8 cellular contexts compared by ENCODE assay signal in the genomic region with DNA sequence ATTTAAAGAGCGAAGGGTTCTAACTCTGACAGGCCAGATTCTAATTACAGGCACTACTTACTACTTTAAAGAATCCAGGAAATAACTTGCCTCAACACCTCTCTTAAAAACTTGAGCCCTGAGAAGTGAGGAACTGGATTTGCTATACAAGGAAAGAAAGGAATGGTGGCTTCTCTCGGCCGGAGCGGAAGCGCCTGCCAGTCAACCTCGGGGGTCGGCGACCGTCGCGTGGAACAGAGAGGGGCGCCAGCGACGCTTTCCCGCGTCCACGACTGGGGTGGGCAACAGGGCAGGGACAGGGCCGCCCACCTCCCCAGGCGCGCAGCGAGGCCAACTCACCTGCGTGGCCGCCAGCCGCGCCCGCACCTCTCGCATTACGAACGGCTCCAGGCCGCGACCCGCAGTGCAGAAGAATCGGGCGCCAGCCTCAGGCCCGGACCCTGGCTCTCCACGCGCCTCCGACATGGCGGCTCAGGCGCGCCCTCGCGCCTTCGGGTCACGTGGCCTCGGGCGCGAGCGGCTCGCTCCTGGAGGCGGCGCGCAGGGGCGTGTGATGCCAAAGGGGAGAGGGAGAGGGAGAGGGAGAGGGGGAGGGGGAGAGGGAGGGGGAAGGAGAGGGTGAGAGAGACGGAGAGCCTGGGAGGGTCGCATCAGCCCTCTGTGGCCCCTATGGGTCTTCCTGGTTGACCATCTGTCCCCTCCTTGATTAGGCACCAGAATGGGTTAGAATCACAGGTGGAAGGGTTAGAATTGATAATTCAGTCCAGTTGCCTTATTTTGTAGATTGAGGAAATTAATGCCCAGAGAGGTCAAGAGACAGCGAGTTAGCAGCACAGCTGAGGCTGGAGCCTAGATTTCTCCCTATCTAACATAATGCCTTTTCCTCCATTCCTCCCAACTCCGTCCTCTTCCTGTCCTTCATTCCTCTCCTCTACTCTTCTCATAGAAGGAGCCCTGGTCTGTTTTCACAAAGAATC. TPM values are rescaled to one million over a fixed set of nuclear protein-coding genes. Genes with fewer than 3 reads are reported as not detected.
DNase-seq lines count a peak whose midpoint lies in the region; ATAC-seq and TF ChIP-seq lines count a peak whose summit lies in the region.

A gene with protein sequence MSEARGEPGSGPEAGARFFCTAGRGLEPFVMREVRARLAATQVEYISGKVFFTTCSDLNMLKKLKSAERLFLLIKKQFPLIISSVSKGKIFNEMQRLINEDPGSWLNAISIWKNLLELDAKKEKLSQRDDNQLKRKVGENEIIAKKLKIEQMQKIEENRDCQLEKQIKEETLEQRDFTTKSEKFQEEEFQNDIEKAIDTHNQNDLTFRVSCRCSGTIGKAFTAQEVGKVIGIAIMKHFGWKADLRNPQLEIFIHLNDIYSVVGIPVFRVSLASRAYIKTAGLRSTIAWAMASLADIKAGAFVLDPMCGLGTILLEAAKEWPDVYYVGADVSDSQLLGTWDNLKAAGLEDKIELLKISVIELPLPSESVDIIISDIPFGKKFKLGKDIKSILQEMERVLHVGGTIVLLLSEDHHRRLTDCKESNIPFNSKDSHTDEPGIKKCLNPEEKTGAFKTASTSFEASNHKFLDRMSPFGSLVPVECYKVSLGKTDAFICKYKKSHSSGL (minus strand): TSS at position 484 of the 977 bp plus-strand sequence. CDS start 19 bp downstream, at position 465.

- no peaks in the 10 kb centered on the region for H3K36me3 ChIP-seq in right atrium auricular region
- no peaks in the 10 kb centered on the region for H3K36me3 ChIP-seq in psoas muscle (ENCODE audit: insufficient read depth in 1 of 2, low read depth in 1 of 2)
- H3K36me3 ChIP-seq in uterus, result no peaks in the 10 kb centered on the region

- ATAC-seq in HG02571 (IDR thresholded peaks at IDR 0.05; ENCODE audit: unreplicated experiment) (peak; percentile 74), psoas muscle (peak; percentile 90 to 96 (median 92))

- peak within 1 kb of the TSS; percentile 92 to 94 for H3K27ac ChIP-seq in right atrium auricular region
- H3K27ac ChIP-seq in psoas muscle, result peak within 1 kb of the TSS; percentile 88
- H3K27ac ChIP-seq in uterus, result peak within 1 kb of the TSS; percentile 84 to 92

- WGBS in psoas muscle, 3 donors, result 3 to 5% (median 4%) methylated on average over 39 to 58 of the region's 58 CpGs

- H3K27me3 ChIP-seq in right atrium auricular region (no peaks in the 10 kb centered on the region), psoas muscle (ENCODE audit: insufficient read depth in 3 of 3, low read length in 2 of 3) (no peaks in the 10 kb centered on the region), uterus (no peaks in the 10 kb centered on the region)

- H3K9me3 ChIP-seq in right atrium auricular region (no peaks in the 10 kb centered on the region), psoas muscle (no peaks in the 10 kb centered on the region), uterus (no peaks in the 10 kb centered on the region)

- DNase-seq in NCI-H1048 (lab: John Stamatoyannopoulos, UW), result peak; percentile 43
- peak; percentile 18 for DNase-seq in amniotic stem cell (lab: John Stamatoyannopoulos, UW)
- peak; percentile 62 for DNase-seq in right atrium auricular region (ENCODE audit: low spot score)
- peak; percentile 82 to 87 for DNase-seq in psoas muscle
- peak; percentile 56 to 76 for DNase-seq in uterus

- TF ChIP-seq POLR2A in uterus (IDR thresholded peaks at IDR 0.05), result peak; percentile 43 to 74

- H3K4me3 ChIP-seq in GM12875 (ENCODE audit: low read depth, low read length), result peak within 1 kb of the TSS; percentile 86
- peak within 1 kb of the TSS; percentile 94 to 96 for H3K4me3 ChIP-seq in right atrium auricular region
- peak within 1 kb of the TSS; percentile 90 for H3K4me3 ChIP-seq in psoas muscle
- H3K4me3 ChIP-seq in uterus, result peak within 1 kb of the TSS; percentile 87 to 88

- TF ChIP-seq CTCF in GM12875 (IDR thresholded peaks at IDR 0.05; ENCODE audit: borderline replicate concordance, insufficient read depth, low read depth, low read length), result no peak
- no peak for TF ChIP-seq CTCF in right atrium auricular region (IDR thresholded peaks at IDR 0.05)
- TF ChIP-seq CTCF in psoas muscle (IDR thresholded peaks at IDR 0.05), result no peak
- TF ChIP-seq CTCF in uterus (IDR thresholded peaks at IDR 0.05), result no peak

- H3K4me1 ChIP-seq in right atrium auricular region, result peaks cover 0 to 22% of the 10 kb centered on the region in 2 donors
- peaks cover 18% of the 10 kb centered on the region for H3K4me1 ChIP-seq in psoas muscle
- H3K4me1 ChIP-seq in uterus, result peaks cover 0 to 5% of the 10 kb centered on the region in 2 donors

- intact Hi-C loops in T-helper 1 cell treated with Interleukin-12 subunit alpha and Interleukin-12 subunit beta and Interleukin-4 antibody, amounts not matched to agents 30 ng/mL and 1 ng/mL, for 36 hours (cut with micrococcal nuclease), result loop anchor here (1.0 to 5.0 kb wide), 5 partner anchors 143 to 904 kb away; a partner anchor contains a TSS
- intact Hi-C loops in psoas muscle (cut with DNase I) (no loop called here), uterus (cut with DNase I; ENCODE audit: low total_unique reads) (no loop called here)

RNA-seq across cellular contexts. Expression of the gene that starts here (rescaled TPM):
- 13.3 and 15.9 TPM in 2 replicates for total RNA-seq in T-helper 1 cell treated with Interleukin-12 subunit alpha and Interleukin-12 subunit beta and Interleukin-4 antibody, amounts not matched to agents 30 ng/mL and 1 ng/mL, for 36 hours
- total RNA-seq in right atrium auricular region, result 1 to 10 TPM; 5.9 to 9.4 TPM
- 10 to 100 TPM in 1 of 4 donors, 1 to 10 TPM in 3; 6.5 to 12.7 (median 9.0) TPM for total RNA-seq in psoas muscle
- polyA plus RNA-seq in psoas muscle, result 1 to 10 TPM; 7.1 to 7.5 (median 7.3) TPM
- total RNA-seq in uterus, result 10 to 100 TPM in 2 of 4 donors, 1 to 10 TPM in 2; 3.8 to 25.1 (median 15.8) TPM

Comparison
In these comparisons a context has a peak if more than half of its experiments do, and no peak if none do; other contexts are left out.
1. Peak in every context shown above with its lines: DNase-seq, ATAC-seq, H3K4me3 ChIP-seq and H3K27ac ChIP-seq.
2. DNase-seq: peak in every context shown above with its lines; median percentile 84 in psoas muscle; 66 in uterus; 62 in right atrium auricular region; 43 in NCI-H1048; 18 in amniotic stem cell.